Comparison of ENCODE assay signal across 15 cellular contexts in genomic region chr6:18186033-18186432, GRCh38. TPM values are rescaled to one million over a fixed set of nuclear protein-coding genes. Genes with fewer than 3 reads are reported as not detected.
DNase-seq lines count a peak whose midpoint lies in the region; ATAC-seq and TF ChIP-seq lines count a peak whose summit lies in the region.
"Had no signal": no experiment of that assay in that cellular context is flagged by ENCODE, and none has a peak within 500 bp of the region (broad histone marks: within the 10 kb centered on the region; RNA-seq: fewer than 3 reads in every experiment).

No MANE protein-coding gene starts in this region.

- peak overlapping the region; percentile 93 for H3K27ac Mint-ChIP-seq in neural crest cell (ENCODE audit: unreplicated experiment)
- H3K27ac Mint-ChIP-seq: activated T-helper 1 cell treated with anti-CD3 and anti-CD28 coated beads, Interleukin-12 subunit alpha, Interleukin-12 subunit beta, Interleukin-2, Interleukin-4 antibody, amounts not matched to agents 30 ng/mL and 10 ng/mL and 1 ng/mL, durations not matched to agents 14 hours and 24 hours and 36 hours had no signal

- no peak overlapping the region for H3K4me3 Mint-ChIP-seq in neural crest cell
- H3K4me3 Mint-ChIP-seq: activated T-helper 1 cell treated with anti-CD3 and anti-CD28 coated beads, Interleukin-12 subunit alpha, Interleukin-12 subunit beta, Interleukin-2, Interleukin-4 antibody, amounts not matched to agents 30 ng/mL and 10 ng/mL and 1 ng/mL, durations not matched to agents 14 hours and 24 hours and 36 hours had no signal

- H3K27ac ChIP-seq in esophagus (ENCODE audit: low read depth in 2 of 2, low read length in 1 of 2): peak overlapping the region; percentile 29 to 64
- H3K27ac ChIP-seq: breast epithelium, epithelial cell of prostate, suprapubic skin had no signal

- H3K9me3 ChIP-seq in esophagus (ENCODE audit: control insufficient read depth in 2 of 2, insufficient read depth in 1 of 2, low read depth in 1 of 2, low read length in 1 of 2): no peaks in the 10 kb centered on the region
- H3K9me3 ChIP-seq: breast epithelium, suprapubic skin had no signal

- TF ChIP-seq CTCF in LNCaP clone FGC (IDR thresholded peaks at IDR 0.05; ENCODE audit: control insufficient read depth, extremely low read depth, insufficient read depth) (no peak), neural crest cell (conservative IDR thresholded peaks at IDR 0.05) (no peak)

- H3K4me3 ChIP-seq in LNCaP clone FGC (ENCODE audit: low read depth, low read length): no peak overlapping the region
- no peak overlapping the region for H3K4me3 ChIP-seq in esophagus (ENCODE audit: low read depth in 1 of 2, low read length in 2 of 2)
- H3K4me3 ChIP-seq: breast epithelium, suprapubic skin had no signal

- H3K9me3 Mint-ChIP-seq in neural crest cell: no peaks in the 10 kb centered on the region
- H3K9me3 Mint-ChIP-seq: activated T-helper 1 cell treated with anti-CD3 and anti-CD28 coated beads, Interleukin-12 subunit alpha, Interleukin-12 subunit beta, Interleukin-2, Interleukin-4 antibody, amounts not matched to agents 30 ng/mL and 10 ng/mL and 1 ng/mL, durations not matched to agents 14 hours and 24 hours and 36 hours had no signal

- H3K27me3 ChIP-seq in esophagus (ENCODE audit: control insufficient read depth in 1 of 2, insufficient read depth in 2 of 2, low read length in 2 of 2): no peaks in the 10 kb centered on the region
- H3K27me3 ChIP-seq: breast epithelium, suprapubic skin had no signal

- H3K36me3 Mint-ChIP-seq in neural crest cell (ENCODE audit: low read depth): peaks cover 5% of the 10 kb centered on the region

- DNase-seq in LNCaP clone FGC (ENCODE audit: low read depth): peak; percentile 51
- no peak for DNase-seq in neural crest cell (ENCODE audit: low read depth, low spot score)
- no peak for DNase-seq in NCI-H446 (lab: John Stamatoyannopoulos, UW)
- no peak for DNase-seq in NCI-H446 treated with DMSO at 0.1 percent for 48 hours (lab: John Stamatoyannopoulos, UW)
- DNase-seq in dedifferentiated amniotic fluid mesenchymal stem cell (ENCODE audit: extremely low spot score): no peak
- DNase-seq: activated CD4-positive, alpha-beta T cell treated with anti-CD3 and anti-CD28 coated beads for 48 hours; NCI-H187 treated with DMSO at 0.1 percent for 48 hours had no signal

- peaks cover 14% of the 10 kb centered on the region for H3K4me1 Mint-ChIP-seq in neural crest cell

- no peaks in the 10 kb centered on the region for H3K27me3 Mint-ChIP-seq in neural crest cell (ENCODE audit: low read depth)

- H3K36me3 ChIP-seq in esophagus (ENCODE audit: control insufficient read depth in 2 of 2, insufficient read depth in 2 of 2, low read length in 1 of 2): peaks cover 3 to 5% of the 10 kb centered on the region in 2 donors

- peak; percentile 45 for ATAC-seq in GM18868 (IDR thresholded peaks at IDR 0.05; ENCODE audit: unreplicated experiment)
- ATAC-seq in HG03135 (IDR thresholded peaks at IDR 0.05; ENCODE audit: unreplicated experiment): no peak
- ATAC-seq: sciatic nerve had no signal

- 51 to 65% methylated on average over 2 of the region's 2 CpGs for WGBS in esophagus, 2 donors

- H3K4me1 ChIP-seq in esophagus (ENCODE audit: control insufficient read depth in 2 of 2, insufficient read depth in 2 of 2, low read length in 1 of 2): no peaks in the 10 kb centered on the region
- H3K4me1 ChIP-seq: breast epithelium had no signal

RNA-seq across cellular contexts. Expression of gene KDM1B, which starts 30.8 kb away (rescaled TPM):
- 1 to 10 TPM; 2.5 to 6.2 TPM for polyA plus RNA-seq in esophagus
- total RNA-seq in neural crest cell: 21.5 and 21.6 TPM in 2 replicates

RNA-seq across cellular contexts. Expression of gene TPMT, which starts 31.2 kb away (rescaled TPM):
- polyA plus RNA-seq in esophagus: 10 to 100 TPM; 10.4 to 11.9 TPM
- 7.5 and 8.8 TPM in 2 replicates for total RNA-seq in neural crest cell
